ENCODE assay signal across 20 cellular contexts in the genomic region with DNA sequence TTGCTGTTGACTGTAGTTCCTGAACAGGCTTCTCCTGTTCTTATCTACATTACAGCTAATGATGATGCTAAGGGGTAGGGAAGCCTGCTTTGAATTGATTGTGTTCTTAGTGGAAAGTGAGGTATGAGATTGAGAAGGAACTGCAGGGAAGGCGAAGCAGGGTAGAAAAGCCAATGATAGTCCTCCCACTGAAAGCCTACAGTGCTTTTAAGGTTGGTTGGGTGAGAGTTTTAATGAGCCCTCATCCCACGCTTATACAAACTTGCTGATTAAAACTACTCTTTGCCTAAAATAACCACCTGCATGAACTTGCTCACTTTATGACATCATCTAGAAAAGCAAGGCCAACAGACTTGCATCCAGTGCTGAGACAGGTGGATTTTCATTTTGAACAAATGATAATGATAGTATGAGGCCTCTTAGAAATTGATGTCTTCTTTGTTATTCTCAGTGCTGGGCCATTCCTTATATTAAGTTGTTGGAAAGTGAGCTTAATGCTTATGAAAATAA.
DNase-seq lines count a peak whose midpoint lies in the region; ATAC-seq, FAIRE-seq and TF ChIP-seq lines count a peak whose summit lies in the region.
"Had no signal": no experiment of that assay in that cellular context is flagged by ENCODE, and none has a peak within 500 bp of the region (broad histone marks: within the 10 kb centered on the region; RNA-seq: fewer than 3 reads in every experiment).

No MANE protein-coding gene starts in this region.

- intact Hi-C loops in HepG2 (cut with micrococcal nuclease; ENCODE audit: unreplicated experiment) (no loop called here), right lobe of liver (cut with DNase I) (no loop called here)

- BruUV-seq in HepG2 (replicated peaks; lab: Mats Ljungman, UMichigan): no TSS peak

- no peaks in the 10 kb centered on the region for H4K20me1 ChIP-seq in HepG2 (ENCODE audit: insufficient read depth, low read length)
- H4K20me1 ChIP-seq in hepatocyte (ENCODE audit: insufficient read depth, poor library complexity, severe bottlenecking): no peaks in the 10 kb centered on the region

- no peak overlapping the region for H3K4me2 ChIP-seq in HepG2 (ENCODE audit: low read depth, low read length)
- no peak overlapping the region for H3K4me2 ChIP-seq in hepatocyte

- TF ChIP-seq EP300 in HepG2 (IDR thresholded peaks at IDR 0.05; ENCODE audit: low read depth in 2 of 2, low read length in 2 of 2) (no peak), HepG2 (CRISPR knock-in tag; IDR thresholded peaks at IDR 0.05; ENCODE audit: borderline replicate concordance) (no peak)

- H3K4me3 ChIP-seq in HepG2 (replicated peaks in 1 of 3; ENCODE audit: insufficient read depth in 1 of 3, low read depth in 2 of 3, low read length in 3 of 3) (no peak overlapping the region), right lobe of liver (no peak overlapping the region), hepatocyte (no peak overlapping the region)
- H3K4me3 ChIP-seq: HAP-1 had no signal

- H3K4me1 ChIP-seq in HepG2 (ENCODE audit: insufficient read depth, low read length) (no peaks in the 10 kb centered on the region), right lobe of liver (no peaks in the 10 kb centered on the region), hepatocyte (ENCODE audit: insufficient read depth) (peaks cover 29% of the 10 kb centered on the region)

- H3K27ac ChIP-seq in HepG2 (ENCODE audit: extremely low read length, insufficient read depth, low read length): no peak overlapping the region
- no peak overlapping the region for H3K27ac ChIP-seq in right lobe of liver
- peak overlapping the region; percentile 83 for H3K27ac ChIP-seq in hepatocyte

- H3K4me3 Mint-ChIP-seq in naive thymus-derived CD8-positive, alpha-beta T cell: no peak overlapping the region
- H3K4me3 Mint-ChIP-seq: CD4-positive, alpha-beta memory T cell; HFFc6 had no signal

- POLR2A ChIA-PET in HepG2 (lab: Yijun Ruan, JAX): no interaction called here
- POLR2A ChIA-PET in naive thymus-derived CD8-positive, alpha-beta T cell (lab: Charles Lee): no interaction called here

- H3K79me2 ChIP-seq in HepG2 (ENCODE audit: insufficient read depth, low read length) (no peaks in the 10 kb centered on the region), hepatocyte (no peaks in the 10 kb centered on the region)

- H3K36me3 ChIP-seq in HepG2 (replicated peaks in 1 of 2; ENCODE audit: control insufficient read depth in 1 of 2, insufficient read depth in 2 of 2, low read length in 2 of 2): no peaks in the 10 kb centered on the region
- H3K36me3 ChIP-seq in right lobe of liver: no peaks in the 10 kb centered on the region
- no peaks in the 10 kb centered on the region for H3K36me3 ChIP-seq in hepatocyte (replicated peaks; ENCODE audit: insufficient read depth, low read depth)
- H3K36me3 ChIP-seq: HAP-1 had no signal

- no peak for TF ChIP-seq RAD21 in HepG2 (CRISPR knock-in tag; IDR thresholded peaks at IDR 0.05)

- no peak for FAIRE-seq in HepG2 (lab: Jason Lieb, UNC)
- FAIRE-seq: D721Med, GM12892, H54 had no signal

- TF ChIP-seq POLR2A in HepG2 (IDR thresholded peaks at IDR 0.05; ENCODE audit: insufficient read depth in 1 of 2, low read depth in 2 of 2, low read length in 2 of 2) (no peak), right lobe of liver (IDR thresholded peaks at IDR 0.05) (no peak)

- no peak overlapping the region for H3K9ac ChIP-seq in HepG2 (ENCODE audit: insufficient read depth, low read depth, low read length)

- H3K9me2 ChIP-seq in hepatocyte (replicated peaks; ENCODE audit: insufficient read depth): no peaks in the 10 kb centered on the region

- peaks cover 0 to 14% (median 0%) of the 10 kb centered on the region in 4 donors for H3K4me1 Mint-ChIP-seq in naive thymus-derived CD8-positive, alpha-beta T cell
- H3K4me1 Mint-ChIP-seq: CD4-positive, alpha-beta memory T cell had no signal

- H3K36me3 Mint-ChIP-seq in naive thymus-derived CD8-positive, alpha-beta T cell: no peaks in the 10 kb centered on the region
- H3K36me3 Mint-ChIP-seq: CD4-positive, alpha-beta memory T cell had no signal

- WGBS in HepG2 (ENCODE audit: low lambda C conversion rate): 5% methylated on average over 2 of the region's 2 CpGs
- whole genome bisulfite sequencing in right lobe of liver (ENCODE audit: insufficient coverage, low coverage, low lambda C conversion rate, missing lambda C conversion rate): 30% methylated on average over 2 of the region's 2 CpGs
- WGBS in hepatocyte (ENCODE audit: low lambda C conversion rate, missing lambda C conversion rate): 73% methylated on average over 2 of the region's 2 CpGs

- TF ChIP-seq CTCF in HepG2 (CRISPR knock-in tag; IDR thresholded peaks at IDR 0.05) (no peak), right lobe of liver (IDR thresholded peaks at IDR 0.05) (no peak), hepatocyte (IDR thresholded peaks at IDR 0.05; ENCODE audit: poor library complexity) (no peak)

- DNase-seq in HepG2 (ENCODE audit: low spot score) (no peak), right lobe of liver (no peak), HT-29 (ENCODE audit: low spot score) (peak; percentile 3), hepatocyte (ENCODE audit: low spot score) (no peak), DMS153 treated with DMSO at 0.1 percent for 48 hours (lab: John Stamatoyannopoulos, UW; ENCODE audit: unreplicated experiment) (no peak), NCI-H774 (lab: John Stamatoyannopoulos, UW) (no peak)
- DNase-seq in naive thymus-derived CD8-positive, alpha-beta T cell: no peak
- DNase-seq: 8988T; C1 segment of cervical spinal cord; CD4-positive, alpha-beta memory T cell; DMS 273 treated with DMSO at 0.1 percent for 48 hours; DMS53; DMS79 treated with DMSO at 0.1 percent for 48 hours; GF-D8; GOT3; HFFc6 had no signal

- no peaks in the 10 kb centered on the region for H3K27me3 Mint-ChIP-seq in naive thymus-derived CD8-positive, alpha-beta T cell
- H3K27me3 Mint-ChIP-seq: CD4-positive, alpha-beta memory T cell had no signal

- ATAC-seq in HepG2: no peak
- ATAC-seq in right lobe of liver: no peak
- ATAC-seq in naive thymus-derived CD8-positive, alpha-beta T cell: no peak

- H3K27me3 ChIP-seq in HepG2 (ENCODE audit: control insufficient read depth in 1 of 2, insufficient read depth in 2 of 2, low read length in 2 of 2): no peaks in the 10 kb centered on the region
- H3K27me3 ChIP-seq in right lobe of liver: no peaks in the 10 kb centered on the region
- H3K27me3 ChIP-seq in hepatocyte: no peaks in the 10 kb centered on the region

- CTCF ChIA-PET in HepG2 (lab: Yijun Ruan, JAX; ENCODE audit: low intra/inter-chr PET ratio, low total read pairs): no interaction called here

- H3K27ac Mint-ChIP-seq in naive thymus-derived CD8-positive, alpha-beta T cell: no peak overlapping the region
- H3K27ac Mint-ChIP-seq: CD4-positive, alpha-beta memory T cell; HFFc6 had no signal

- peaks cover 0 to 15% (median 0%) of the 10 kb centered on the region in 9 donors for H3K9me3 Mint-ChIP-seq in naive thymus-derived CD8-positive, alpha-beta T cell

- in situ Hi-C loops in HepG2 (cut with HindIII; ENCODE audit: extremely low pct_ligation_motif_present, low pct_unique_long_range_greater_than_20kb): no loop called here

- H3K9me3 ChIP-seq in HepG2 (ENCODE audit: low read length) (peaks cover 4% of the 10 kb centered on the region; the same call in 1 of the 2 replicates), right lobe of liver (no peaks in the 10 kb centered on the region), hepatocyte (ENCODE audit: low read depth) (no peaks in the 10 kb centered on the region)
- H3K9me3 ChIP-seq: HAP-1 had no signal

- H2AFZ ChIP-seq in HepG2 (ENCODE audit: low read length) (no peak overlapping the region), hepatocyte (no peak overlapping the region)

TF ChIP-seq in HepG2, 621 proteins besides CTCF, POLR2A, EP300 and RAD21:
- no peak for TF ChIP-seq HNRNPUL1 (IDR thresholded peaks at IDR 0.05; ENCODE audit: low read depth, low read length)
- no peak for TF ChIP-seq ZNF432 (CRISPR knock-in tag; IDR thresholded peaks at IDR 0.05; ENCODE audit: borderline replicate concordance)
- no peak for TF ChIP-seq ZSCAN29 (CRISPR knock-in tag; conservative IDR thresholded peaks at IDR 0.05)
- TF ChIP-seq, protein P1, sequence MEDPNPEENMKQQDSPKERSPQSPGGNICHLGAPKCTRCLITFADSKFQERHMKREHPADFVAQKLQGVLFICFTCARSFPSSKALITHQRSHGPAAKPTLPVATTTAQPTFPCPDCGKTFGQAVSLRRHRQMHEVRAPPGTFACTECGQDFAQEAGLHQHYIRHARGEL (CRISPR knock-in tag; IDR thresholded peaks at IDR 0.05): no peak
- TF ChIP-seq ATF7 (IDR thresholded peaks at IDR 0.05): peak; percentile 42; the same call in 1 of the 2 replicates
- no peak for TF ChIP-seq ATF7 (CRISPR knock-in tag; IDR thresholded peaks at IDR 0.05)
- TF ChIP-seq, protein P2, sequence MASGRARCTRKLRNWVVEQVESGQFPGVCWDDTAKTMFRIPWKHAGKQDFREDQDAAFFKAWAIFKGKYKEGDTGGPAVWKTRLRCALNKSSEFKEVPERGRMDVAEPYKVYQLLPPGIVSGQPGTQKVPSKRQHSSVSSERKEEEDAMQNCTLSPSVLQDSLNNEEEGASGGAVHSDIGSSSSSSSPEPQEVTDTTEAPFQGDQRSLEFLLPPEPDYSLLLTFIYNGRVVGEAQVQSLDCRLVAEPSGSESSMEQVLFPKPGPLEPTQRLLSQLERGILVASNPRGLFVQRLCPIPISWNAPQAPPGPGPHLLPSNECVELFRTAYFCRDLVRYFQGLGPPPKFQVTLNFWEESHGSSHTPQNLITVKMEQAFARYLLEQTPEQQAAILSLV (CRISPR knock-in tag; IDR thresholded peaks at IDR 0.05; ENCODE audit: borderline replicate concordance): no peak
- TF ChIP-seq PHF8 (CRISPR knock-in tag; IDR thresholded peaks at IDR 0.05): no peak
